ENCODE assay signal across 8 cellular contexts in the genomic region with DNA sequence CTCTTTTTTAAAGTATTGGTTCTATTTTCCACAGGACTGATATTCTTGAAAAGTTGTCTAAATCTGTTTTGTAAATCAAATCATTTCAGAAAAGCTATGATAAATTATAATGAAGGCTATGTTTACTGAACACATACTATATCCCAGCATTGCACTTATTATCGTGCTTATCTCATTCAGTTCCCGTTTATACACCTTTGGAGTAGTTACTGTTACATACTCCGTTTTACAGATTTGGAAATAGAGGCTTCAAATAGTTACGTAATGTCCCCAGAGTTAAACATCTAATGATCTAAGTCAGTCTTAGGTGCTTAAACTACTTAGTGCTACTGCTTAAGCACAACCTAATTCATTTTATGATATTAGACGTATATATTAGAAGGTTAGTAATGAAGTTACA. TPM values are rescaled to one million over a fixed set of nuclear protein-coding genes. Genes with fewer than 3 reads are reported as not detected.
A peak's percentile ranks its signal among the peaks of the same experiment; 100 is the strongest.
DNase-seq lines count a peak whose midpoint lies in the region; ATAC-seq, FAIRE-seq and TF ChIP-seq lines count a peak whose summit lies in the region.

No MANE protein-coding gene starts in this region.

- WGBS in K562 (ENCODE audit: insufficient coverage, low coverage, missing lambda C conversion rate) = 41% methylated on average over 5 of the region's 5 CpGs
- 72% methylated on average over 5 of the region's 5 CpGs for WGBS in HepG2 (ENCODE audit: low lambda C conversion rate)

- CTCF ChIA-PET in K562 (lab: Yijun Ruan, JAX; ENCODE audit: low intra/inter-chr PET ratio) = interaction anchor here (1.5 to 3.6 kb wide), 4 partner anchors 47 to 284 kb away, joined by 7 to 37 read pairs (median 24); no protein-coding TSS in a partner anchor
- CTCF ChIA-PET in HepG2 (lab: Yijun Ruan, JAX; ENCODE audit: low intra/inter-chr PET ratio, low total read pairs) = interaction anchor here (0.9 to 2.7 kb wide), 3 partner anchors 47 to 277 kb away, joined by 4 to 20 read pairs (median 19); no protein-coding TSS in a partner anchor

- H3K36me3 ChIP-seq in K562 (ENCODE audit: control insufficient read depth, insufficient read depth, low read length) (peaks cover 35% of the 10 kb centered on the region), HepG2 (replicated peaks in 1 of 2; ENCODE audit: control insufficient read depth in 1 of 2, insufficient read depth in 2 of 2, low read length in 2 of 2) (no peaks in the 10 kb centered on the region), tibial artery (no peaks in the 10 kb centered on the region)

- TF ChIP-seq CTCF in HL-60 (IDR thresholded peaks at IDR 0.05; ENCODE audit: insufficient read depth, low read length) (no peak), K562 (IDR thresholded peaks at IDR 0.05 in 2 of 3, conservative IDR thresholded peaks at IDR 0.05 in 1 of 3; ENCODE audit: insufficient read depth in 2 of 3, low read depth in 1 of 3, low read length in 3 of 3) (no peak), HepG2 (CRISPR knock-in tag; IDR thresholded peaks at IDR 0.05) (no peak), tibial artery (IDR thresholded peaks at IDR 0.05) (no peak), GM13977 (IDR thresholded peaks at IDR 0.05; ENCODE audit: extremely low read depth, insufficient read depth, missing control alignments) (no peak)

- H3K27ac ChIP-seq in HL-60 (replicated peaks) = no peak overlapping the region
- no peak overlapping the region for H3K27ac ChIP-seq in K562 (ENCODE audit: extremely low read depth, low read depth, low read length)
- no peak overlapping the region for H3K27ac ChIP-seq in HepG2 (ENCODE audit: extremely low read length, insufficient read depth, low read length)
- H3K27ac ChIP-seq in tibial artery = peak overlapping the region; percentile 81 to 86

- no peaks in the 10 kb centered on the region for H3K9me1 ChIP-seq in K562 (ENCODE audit: control insufficient read depth, insufficient read depth, low read length)

- H3K9ac ChIP-seq in K562 (ENCODE audit: insufficient read depth in 1 of 2, low read depth in 2 of 2, low read length in 2 of 2) (peak overlapping the region in 1 of 2 experiments; percentile 96; a peak in 1 of 4 replicates), HepG2 (ENCODE audit: insufficient read depth, low read depth, low read length) (peak overlapping the region; percentile 92; the same call in 1 of the 2 replicates)

- H3K27me3 ChIP-seq in HL-60 (ENCODE audit: insufficient read depth, poor library complexity, severe bottlenecking) = no peaks in the 10 kb centered on the region
- no peaks in the 10 kb centered on the region; a peak in 1 of 5 replicates for H3K27me3 ChIP-seq in K562 (ENCODE audit: control insufficient read depth in 2 of 2, insufficient read depth in 2 of 2, low read length in 2 of 2)
- H3K27me3 ChIP-seq in HepG2 (ENCODE audit: control insufficient read depth in 1 of 2, insufficient read depth in 2 of 2, low read length in 2 of 2) = no peaks in the 10 kb centered on the region; a peak in 1 of 5 replicates
- H3K27me3 ChIP-seq in tibial artery = no peaks in the 10 kb centered on the region

- TF ChIP-seq EP300 in K562 (IDR thresholded peaks at IDR 0.05; ENCODE audit: low read length) = no peak
- TF ChIP-seq EP300 in HepG2 (IDR thresholded peaks at IDR 0.05; ENCODE audit: low read depth in 2 of 2, low read length in 2 of 2) = no peak
- no peak for TF ChIP-seq EP300 in HepG2 (CRISPR knock-in tag; IDR thresholded peaks at IDR 0.05; ENCODE audit: borderline replicate concordance)

- TF ChIP-seq POLR2A in K562 (conservative IDR thresholded peaks at IDR 0.05) = no peak
- no peak for TF ChIP-seq POLR2A in HepG2 (IDR thresholded peaks at IDR 0.05; ENCODE audit: insufficient read depth in 1 of 2, low read depth in 2 of 2, low read length in 2 of 2)

- H2AFZ ChIP-seq in K562 (ENCODE audit: low read depth, low read length) (no peak overlapping the region), HepG2 (ENCODE audit: low read length) (no peak overlapping the region)

- H3K9me3 ChIP-seq in K562 (replicated peaks; ENCODE audit: control insufficient read depth, insufficient read depth, low read depth, low read length) (no peaks in the 10 kb centered on the region), HepG2 (ENCODE audit: low read length) (no peaks in the 10 kb centered on the region), tibial artery (no peaks in the 10 kb centered on the region)

- no peak for FAIRE-seq in K562 (lab: Jason Lieb, UNC)
- no peak for FAIRE-seq in HepG2 (lab: Jason Lieb, UNC)

- in situ Hi-C loops in K562 (cut with MboI) (loop anchor here (5.0 kb wide), 1 partner anchor 42 kb away; no protein-coding TSS in a partner anchor), HepG2 (cut with HindIII; ENCODE audit: extremely low pct_ligation_motif_present, low pct_unique_long_range_greater_than_20kb) (loop anchor here (5.0 to 25.0 kb wide), 2 partner anchors 47 to 272 kb away; partner anchors contain the start of gene CNOT4), GM13977 (cut with MboI; ENCODE audit: low pct_unique_long_range_greater_than_20kb, low sequenced_read_pairs, unreplicated experiment) (loop anchor here (5.0 kb wide), 1 partner anchor 42 kb away; no protein-coding TSS in a partner anchor)

- peak overlapping the region; percentile 93 for H3K4me2 ChIP-seq in K562 (ENCODE audit: insufficient read depth, low read length)
- H3K4me2 ChIP-seq in HepG2 (ENCODE audit: low read depth, low read length) = peak overlapping the region; percentile 77

- H3K4me1 ChIP-seq in K562 (replicated peaks in 1 of 2; ENCODE audit: control insufficient read depth in 2 of 2, insufficient read depth in 2 of 2, low read length in 2 of 2) (peaks cover 4 to 11% of the 10 kb centered on the region in 2 experiments), HepG2 (ENCODE audit: insufficient read depth, low read length) (peaks cover 26% of the 10 kb centered on the region), tibial artery (peaks cover 0 to 16% (median 6%) of the 10 kb centered on the region in 4 donors)

- DNase-seq in HL-60 (ENCODE audit: low read depth in 1 of 2, low spot score in 1 of 2) = no peak
- no peak for DNase-seq in K562 (ENCODE audit: extremely low read depth in 1 of 4, low spot score in 3 of 4)
- DNase-seq in HepG2 (ENCODE audit: low spot score) = no peak
- DNase-seq in tibial artery = no peak
- no peak for DNase-seq in GM13977 (ENCODE audit: low spot score)
- DNase-seq in activated T-cell treated with anti-CD3 and anti-CD28 coated beads for 4 hours = no peak
- DNase-seq in NAMALWA (ENCODE audit: low spot score) = no peak

- H4K20me1 ChIP-seq in K562 (replicated peaks; ENCODE audit: control insufficient read depth, insufficient read depth, low read length) (peaks cover 8% of the 10 kb centered on the region), HepG2 (ENCODE audit: insufficient read depth, low read length) (0 out of 2 replicates have a peak, but pooled peaks cover 4% of the 10 kb centered on the region)

- H3K4me3 ChIP-seq in HL-60 (replicated peaks; ENCODE audit: insufficient read depth, low read length) = peak overlapping the region; percentile 66
- H3K4me3 ChIP-seq in K562 = peak overlapping the region; percentile 63
- peak overlapping the region; percentile 72 to 86 (median 75) for H3K4me3 ChIP-seq in HepG2 (replicated peaks in 1 of 3; ENCODE audit: insufficient read depth in 1 of 3, low read depth in 2 of 3, low read length in 3 of 3)
- peak overlapping the region; percentile 59 to 64 for H3K4me3 ChIP-seq in tibial artery

- no peak for TF ChIP-seq RAD21 in K562 (CRISPR knock-in tag; conservative IDR thresholded peaks at IDR 0.05 in 1 of 2, IDR thresholded peaks at IDR 0.05 in 1 of 2)
- TF ChIP-seq RAD21 in HepG2 (CRISPR knock-in tag; IDR thresholded peaks at IDR 0.05) = no peak

- POLR2A ChIA-PET in K562 (lab: Yijun Ruan, JAX) = interaction anchor here (1.4 kb wide), 1 partner anchor 11 kb away, joined by 6 read pairs; no protein-coding TSS in a partner anchor
- POLR2A ChIA-PET in HepG2 (lab: Yijun Ruan, JAX) = no interaction called here

- ATAC-seq in K562 (no peak), HepG2 (no peak), GM19463 (IDR thresholded peaks at IDR 0.05; ENCODE audit: unreplicated experiment) (no peak)

- intact Hi-C loops in K562 (cut with micrococcal nuclease) (loop anchor here (1.0 kb wide), 3 partner anchors 47 to 278 kb away; no protein-coding TSS in a partner anchor), HepG2 (cut with micrococcal nuclease; ENCODE audit: unreplicated experiment) (loop anchor here (1.0 to 5.0 kb wide), 2 partner anchors 47 to 142 kb away; no protein-coding TSS in a partner anchor), tibial artery (cut with DNase I; ENCODE audit: low total_unique reads) (no loop called here)

- H3K79me2 ChIP-seq in K562 (ENCODE audit: control insufficient read depth, insufficient read depth, low read length) (peaks cover 61% of the 10 kb centered on the region), HepG2 (ENCODE audit: insufficient read depth, low read length) (peaks cover 50% of the 10 kb centered on the region)

- BruUV-seq in K562 (replicated peaks; lab: Mats Ljungman, UMichigan) (TSS peak; percentile 61), HepG2 (replicated peaks; lab: Mats Ljungman, UMichigan) (no TSS peak)

RNA-seq across cellular contexts. Expression of gene NUP205, which starts 1.2 kb away (rescaled TPM):
- total RNA-seq in K562 (2011; cell fraction: chromatin; rRNA removed; ENCODE audit: low replicate concordance) = 153 and 257 TPM in 2 replicates
- total RNA-seq in K562 (2011; cell fraction: nucleolus; rRNA removed) = 115 and 121 TPM in 2 replicates
- 137 and 140 TPM in 2 replicates for total RNA-seq in K562 (2011; cell fraction: nucleoplasm; rRNA removed)
- 158 and 190 TPM in 2 replicates for total RNA-seq in K562 (2014; rRNA removed)
- 234 and 257 TPM in 2 replicates for total RNA-seq in K562 (2014; rRNA removed; fragmentation: Illumina TruSeq; extraction: Trizol)
- 224 and 249 TPM in 2 replicates for total RNA-seq in K562 (2015; rRNA removed; fragmentation: Illumina TruSeq; extraction: Trizol)
- total RNA-seq in K562 (2021) = 221 and 223 TPM in 2 replicates
- 246 and 282 TPM in 2 replicates for polyA plus RNA-seq in K562 (2011; rRNA removed)
- polyA plus RNA-seq in K562 (2011; cell fraction: cytosol; rRNA removed) = 165 and 255 TPM in 2 replicates
- 241 and 274 TPM in 2 replicates for polyA plus RNA-seq in K562 (2011; cell fraction: nucleus; rRNA removed)
- 96.9 and 118 TPM in 2 replicates for polyA plus RNA-seq in K562 (2012)
- polyA plus RNA-seq in K562 (2014; fragmentation: Illumina TruSeq; extraction: Trizol) = 177 and 193 TPM in 2 replicates
- 100 to 1,000 TPM; 101 to 182 TPM for polyA plus RNA-seq in K562 (2014; fragmentation: Nextera tagmentation; extraction: Ambion mirVana)
- 167 and 174 TPM in 2 replicates for polyA plus RNA-seq in K562 (2014; rRNA removed)
- 496 and 535 TPM in 2 replicates for polyA minus RNA-seq in K562 (2011; rRNA and poly(A)+ RNA removed)
- 181 and 200 TPM in 2 replicates for polyA minus RNA-seq in K562 (2011; cell fraction: cytosol; rRNA and poly(A)+ RNA removed)
- polyA minus RNA-seq in K562 (2011; cell fraction: nucleus; rRNA and poly(A)+ RNA removed) = 130 and 268 TPM in 2 replicates
- total RNA-seq in HepG2 (2016; rRNA removed; fragmentation: Illumina TruSeq; extraction: Trizol) = 87.2 and 123 TPM in 2 replicates
- total RNA-seq in HepG2 (2016; cell fraction: cytosol; rRNA removed; fragmentation: Illumina TruSeq; extraction: Trizol; ENCODE audit: low read depth) = 17.6 and 18.9 TPM in 2 replicates
- 87.4 and 114 TPM in 2 replicates for total RNA-seq in HepG2 (2016; cell fraction: insoluble cytoplasmic fraction; rRNA removed; fragmentation: Illumina TruSeq; extraction: Trizol)
- total RNA-seq in HepG2 (2016; cell fraction: membrane; rRNA removed; fragmentation: Illumina TruSeq; extraction: Trizol) = 27.1 and 31.8 TPM in 2 replicates
- total RNA-seq in HepG2 (2016; cell fraction: nucleus; rRNA removed; fragmentation: Illumina TruSeq; extraction: Trizol) = 81.3 and 84.2 TPM in 2 replicates
- polyA plus RNA-seq in HepG2 (2011; rRNA removed) = 31.2 and 46.2 TPM in 2 replicates
- polyA plus RNA-seq in HepG2 (2011; cell fraction: cytosol; rRNA removed) = 25.5 and 29.0 TPM in 2 replicates
- polyA plus RNA-seq in HepG2 (2011; cell fraction: nucleus; rRNA removed) = 31.8 and 35.5 TPM in 2 replicates
- 23.8 and 29.2 TPM in 2 replicates for polyA plus RNA-seq in HepG2 (2012)
- polyA plus RNA-seq in HepG2 (2016; cell fraction: cytosol; fragmentation: Illumina TruSeq; extraction: Trizol; ENCODE audit: low read depth) = 3.5 and 3.6 TPM in 2 replicates
- polyA plus RNA-seq in HepG2 (2016; cell fraction: insoluble cytoplasmic fraction; fragmentation: Illumina TruSeq; extraction: Trizol; ENCODE audit: low read depth) = 76.0 and 81.2 TPM in 2 replicates
- 9.6 and 11.5 TPM in 2 replicates for polyA plus RNA-seq in HepG2 (2016; cell fraction: membrane; fragmentation: Illumina TruSeq; extraction: Trizol; ENCODE audit: low read depth)
- polyA plus RNA-seq in HepG2 (2016; cell fraction: nucleus; fragmentation: Illumina TruSeq; extraction: Trizol; ENCODE audit: insufficient read depth, low read depth) = 94.6 and 95.0 TPM in 2 replicates
- polyA minus RNA-seq in HepG2 (2011; rRNA and poly(A)+ RNA removed; ENCODE audit: low replicate concordance) = 55.5 and 185 TPM in 2 replicates
- 36.1 and 39.6 TPM in 2 replicates for polyA minus RNA-seq in HepG2 (2011; cell fraction: cytosol; rRNA and poly(A)+ RNA removed)
- polyA minus RNA-seq in HepG2 (2011; cell fraction: nucleus; rRNA and poly(A)+ RNA removed) = 59.9 and 64.2 TPM in 2 replicates

RNA-seq across cellular contexts. Expression of gene CNOT4, which starts 49.0 kb away (rescaled TPM):
- total RNA-seq in K562 (2011; cell fraction: chromatin; rRNA removed; ENCODE audit: low replicate concordance) = 34.7 and 77.7 TPM in 2 replicates
- total RNA-seq in K562 (2011; cell fraction: nucleolus; rRNA removed) = 11.2 and 14.3 TPM in 2 replicates
- 24.0 and 38.1 TPM in 2 replicates for total RNA-seq in K562 (2011; cell fraction: nucleoplasm; rRNA removed)
- 12.9 and 15.4 TPM in 2 replicates for total RNA-seq in K562 (2014; rRNA removed)
- total RNA-seq in K562 (2014; rRNA removed; fragmentation: Illumina TruSeq; extraction: Trizol) = 14.6 and 16.2 TPM in 2 replicates
- total RNA-seq in K562 (2015; rRNA removed; fragmentation: Illumina TruSeq; extraction: Trizol) = 15.5 and 17.1 TPM in 2 replicates
- 21.1 and 21.6 TPM in 2 replicates for total RNA-seq in K562 (2021)
- polyA plus RNA-seq in K562 (2011; rRNA removed) = 15.4 and 21.5 TPM in 2 replicates
- polyA plus RNA-seq in K562 (2011; cell fraction: cytosol; rRNA removed) = 9.1 and 15.4 TPM in 2 replicates
- polyA plus RNA-seq in K562 (2011; cell fraction: nucleus; rRNA removed) = 22.9 and 31.3 TPM in 2 replicates
- 12.5 and 13.2 TPM in 2 replicates for polyA plus RNA-seq in K562 (2012)
- polyA plus RNA-seq in K562 (2014; fragmentation: Illumina TruSeq; extraction: Trizol) = 16.7 and 19.8 TPM in 2 replicates
- polyA plus RNA-seq in K562 (2014; fragmentation: Nextera tagmentation; extraction: Ambion mirVana) = 10 to 100 TPM; 12.6 to 24.1 TPM
- polyA plus RNA-seq in K562 (2014; rRNA removed) = 8.6 and 10.0 TPM in 2 replicates
- polyA minus RNA-seq in K562 (2011; rRNA and poly(A)+ RNA removed) = 27.1 and 39.5 TPM in 2 replicates
- polyA minus RNA-seq in K562 (2011; cell fraction: cytosol; rRNA and poly(A)+ RNA removed) = 12.0 and 15.1 TPM in 2 replicates
- polyA minus RNA-seq in K562 (2011; cell fraction: nucleus; rRNA and poly(A)+ RNA removed) = 33.5 and 57.2 TPM in 2 replicates
- 7.4 and 11.5 TPM in 2 replicates for total RNA-seq in HepG2 (2016; rRNA removed; fragmentation: Illumina TruSeq; extraction: Trizol)
- 2.7 and 3.3 TPM in 2 replicates for total RNA-seq in HepG2 (2016; cell fraction: cytosol; rRNA removed; fragmentation: Illumina TruSeq; extraction: Trizol; ENCODE audit: low read depth)
- 6.5 and 9.3 TPM in 2 replicates for total RNA-seq in HepG2 (2016; cell fraction: insoluble cytoplasmic fraction; rRNA removed; fragmentation: Illumina TruSeq; extraction: Trizol)
- total RNA-seq in HepG2 (2016; cell fraction: membrane; rRNA removed; fragmentation: Illumina TruSeq; extraction: Trizol) = 6.5 and 6.8 TPM in 2 replicates
- total RNA-seq in HepG2 (2016; cell fraction: nucleus; rRNA removed; fragmentation: Illumina TruSeq; extraction: Trizol) = 15.9 and 18.5 TPM in 2 replicates
- 7.6 and 8.4 TPM in 2 replicates for polyA plus RNA-seq in HepG2 (2011; rRNA removed)
- polyA plus RNA-seq in HepG2 (2011; cell fraction: cytosol; rRNA removed) = 4.1 and 5.8 TPM in 2 replicates
- 6.9 and 7.2 TPM in 2 replicates for polyA plus RNA-seq in HepG2 (2011; cell fraction: nucleus; rRNA removed)
- polyA plus RNA-seq in HepG2 (2012) = 6.3 and 7.7 TPM in 2 replicates
- 1.2 and 1.4 TPM in 2 replicates for polyA plus RNA-seq in HepG2 (2016; cell fraction: cytosol; fragmentation: Illumina TruSeq; extraction: Trizol; ENCODE audit: low read depth)
- polyA plus RNA-seq in HepG2 (2016; cell fraction: insoluble cytoplasmic fraction; fragmentation: Illumina TruSeq; extraction: Trizol; ENCODE audit: low read depth) = 9.6 and 10.8 TPM in 2 replicates
- 2.7 and 3.8 TPM in 2 replicates for polyA plus RNA-seq in HepG2 (2016; cell fraction: membrane; fragmentation: Illumina TruSeq; extraction: Trizol; ENCODE audit: low read depth)
- polyA plus RNA-seq in HepG2 (2016; cell fraction: nucleus; fragmentation: Illumina TruSeq; extraction: Trizol; ENCODE audit: insufficient read depth, low read depth) = 9.5 and 10.3 TPM in 2 replicates
- polyA minus RNA-seq in HepG2 (2011; rRNA and poly(A)+ RNA removed; ENCODE audit: low replicate concordance) = 16.7 and 23.5 TPM in 2 replicates
- polyA minus RNA-seq in HepG2 (2011; cell fraction: cytosol; rRNA and poly(A)+ RNA removed) = 7.1 and 8.0 TPM in 2 replicates
- 43.4 and 52.3 TPM in 2 replicates for polyA minus RNA-seq in HepG2 (2011; cell fraction: nucleus; rRNA and poly(A)+ RNA removed)

Comparison
In these comparisons a context has a peak if more than half of its experiments do, and no peak if none do; other contexts are left out.
1. H3K27ac ChIP-seq: peak in tibial artery (2 of 2); none in HL-60 (single experiment), K562 (single experiment) and HepG2 (single experiment).
2. Peak in every context shown above with its lines, with median percentiles within 50 percentile points of each other: H3K4me3 ChIP-seq.